ENCODE assay signal across 9 cellular contexts in the genomic region with DNA sequence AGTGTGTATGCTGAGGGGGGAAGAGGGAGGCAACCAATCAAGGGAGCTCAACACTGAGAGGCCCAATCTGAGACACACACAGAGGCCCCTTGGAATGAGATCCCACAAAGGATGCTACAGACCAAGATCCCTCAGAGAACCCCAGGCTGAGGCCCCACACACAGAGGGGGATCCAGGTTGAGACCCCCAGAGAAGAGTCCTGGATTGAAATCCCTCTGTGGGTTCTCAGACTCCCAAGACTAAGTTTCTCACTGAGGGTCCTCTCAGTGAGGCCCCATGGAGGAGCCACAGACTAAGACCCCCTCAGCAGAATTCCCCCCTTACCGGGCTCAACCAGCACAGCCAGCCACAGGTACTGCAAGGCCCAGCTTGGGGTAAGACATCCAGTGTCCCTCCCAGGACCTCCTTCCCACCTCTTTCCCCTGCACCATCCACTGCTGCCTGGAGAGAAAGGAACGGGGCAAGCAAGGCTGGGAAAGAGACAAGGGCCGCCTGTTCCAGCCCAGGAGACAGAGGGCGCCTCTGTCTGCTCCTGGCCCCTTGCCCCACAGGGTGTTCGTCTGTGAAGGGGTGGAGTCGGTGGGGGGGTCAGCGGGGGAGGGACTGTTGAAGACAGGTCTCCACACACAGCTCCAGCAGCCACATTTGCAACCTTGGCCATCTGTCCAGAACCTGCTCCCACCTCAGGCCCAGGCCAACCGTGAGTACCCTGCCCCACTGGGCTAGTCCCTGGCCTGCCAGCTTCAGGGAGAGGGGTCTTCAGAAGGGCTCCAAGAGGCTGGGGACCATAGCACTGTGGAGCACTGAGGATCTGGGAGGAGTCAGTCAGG. TPM values are rescaled to one million over a fixed set of nuclear protein-coding genes. Genes with fewer than 3 reads are reported as not detected.
DNase-seq lines count a peak whose midpoint lies in the region; ATAC-seq and TF ChIP-seq lines count a peak whose summit lies in the region.
"Had no signal": no experiment of that assay in that cellular context is flagged by ENCODE, and none has a peak within 500 bp of the region (broad histone marks: within the 10 kb centered on the region; RNA-seq: fewer than 3 reads in every experiment).

Gene S100A1, plus strand, starts transcription at position 638 of the 830 bp plus-strand sequence. CDS start 2,088 bp downstream, outside the sequence.

- no peak for ATAC-seq in GM21717 (IDR thresholded peaks at IDR 0.05; ENCODE audit: unreplicated experiment)
- no peak for ATAC-seq in activated CD4-positive, CD25-positive, alpha-beta regulatory T cell treated with anti-CD3 and anti-CD28 coated beads, Interleukin-2, amount 50 U/mL, for 24 hours

- H3K36me3 Mint-ChIP-seq in Calu3 (ENCODE audit: insufficient read depth, unreplicated experiment), result peaks cover 54% of the 10 kb centered on the region

- TF ChIP-seq CTCF in Calu3 (IDR thresholded peaks at IDR 0.05; ENCODE audit: unreplicated experiment), result no peak
- peak; percentile 39; the same call in 1 of the 2 replicates for TF ChIP-seq CTCF in WERI-Rb-1 (IDR thresholded peaks at IDR 0.05; ENCODE audit: low read depth, low read length)

- peaks cover 40% of the 10 kb centered on the region for H3K36me3 ChIP-seq in WERI-Rb-1

- H3K27ac Mint-ChIP-seq in Calu3 (ENCODE audit: unreplicated experiment), result peak within 1 kb of the TSS; percentile 81

- H3K4me3 Mint-ChIP-seq in Calu3 (ENCODE audit: low read depth, unreplicated experiment), result peak within 1 kb of the TSS; percentile 82

- H3K27ac ChIP-seq in WERI-Rb-1, result peak within 1 kb of the TSS; percentile 79

- peaks cover 48% of the 10 kb centered on the region for H3K4me1 Mint-ChIP-seq in Calu3 (ENCODE audit: low read depth, unreplicated experiment)

- no peaks in the 10 kb centered on the region for H3K9me3 Mint-ChIP-seq in Calu3 (ENCODE audit: low read depth, unreplicated experiment)

- BruUV-seq in Calu3 (replicated peaks; lab: Mats Ljungman, UMichigan), result no TSS peak

- intact Hi-C loops in Calu3 (cut with micrococcal nuclease; ENCODE audit: unreplicated experiment) (loop anchor here (1.0 kb wide), 1 partner anchor 56 kb away; no protein-coding TSS in a partner anchor), cardiac septum (cut with DNase I) (loop anchor here (5.0 kb wide), 1 partner anchor 44 kb away; the partner anchor contains the start of gene ILF2)

- DNase-seq in Calu3, result no peak
- DNase-seq in WERI-Rb-1, result peak; percentile 84
- peak; percentile 86 for DNase-seq in cardiac septum (ENCODE audit: low spot score)
- peak; percentile 93 for DNase-seq in pons (ENCODE audit: low spot score)
- no peak for DNase-seq in stimulated activated CD4-positive, alpha-beta T cell treated with anti-CD3 and anti-CD28 coated beads, Interleukin-4, amount 100 ng/mL, for 24 hours
- DNase-seq in HPDE6-E6E7 (ENCODE audit: extremely low spot score), result no peak
- DNase-seq: activated CD4-positive, alpha-beta T cell treated with anti-CD3 and anti-CD28 coated beads, Interleukin-2, amount 50 U/mL, for 1 hour had no signal

- peak within 1 kb of the TSS; percentile 61 for H3K4me3 ChIP-seq in WERI-Rb-1 (ENCODE audit: low read depth, low read length)

- no peaks in the 10 kb centered on the region for H3K27me3 ChIP-seq in WERI-Rb-1 (ENCODE audit: insufficient read depth, low read depth, severe bottlenecking)

- no peaks in the 10 kb centered on the region for H3K9me3 ChIP-seq in WERI-Rb-1 (ENCODE audit: severe bottlenecking)

- CTCF ChIA-PET in Calu3 (lab: Charles Lee), result interaction anchor here (0.6 to 3.3 kb wide), 20 partner anchors 13 to 205 kb away, joined by 3 to 99 read pairs (median 5); partner anchors contain the start of genes S100A14, S100A16 and SLC27A3

- no peaks in the 10 kb centered on the region for H3K27me3 Mint-ChIP-seq in Calu3 (ENCODE audit: unreplicated experiment)

RNA-seq across cellular contexts. Expression of gene S100A1, which starts in this region (rescaled TPM):
- total RNA-seq in Calu3 (2022), result not detected in 2 replicates
- 1,915 TPM for total RNA-seq in cardiac septum

Comparison
In these comparisons a context has a peak if more than half of its experiments do, and no peak if none do; other contexts are left out.
1. RNA of gene S100A1 (total RNA-seq): 1,915 TPM in cardiac septum (single experiment); not detected in Calu3; every median in the first group is over 1,000 times any median in the second.
2. DNase-seq: peak in WERI-Rb-1 (single experiment), cardiac septum (single experiment) and pons (single experiment); none in Calu3 (single experiment), stimulated activated CD4-positive, alpha-beta T cell treated with anti-CD3 and anti-CD28 coated beads, Interleukin-4, amount 100 ng/mL, for 24 hours (single experiment) and HPDE6-E6E7 (single experiment).